Comparison of ENCODE assay signal across 8 cellular contexts in genomic region chr1:47438321-47439150, GRCh38. TPM values are rescaled to one million over a fixed set of nuclear protein-coding genes. Genes with fewer than 3 reads are reported as not detected.
A peak's percentile ranks its signal among the peaks of the same experiment; 100 is the strongest.
DNase-seq lines count a peak whose midpoint lies in the region; ATAC-seq, FAIRE-seq and TF ChIP-seq lines count a peak whose summit lies in the region.

No MANE protein-coding gene starts in this region.

- WGBS in H1 (ENCODE audit: extremely low coverage in 1 of 2, insufficient coverage in 1 of 2, insufficient read length in 1 of 2, insufficient replicate concordance in 2 of 2, low coverage in 1 of 2, low lambda C conversion rate in 2 of 2, missing lambda C conversion rate in 1 of 2), 2 experiments, result 3% methylated on average over 52 of the region's 117 CpGs; no CpG with 5 or more reads in 1 of the 2 experiments
- WGBS in sigmoid colon, 2 donors, result 1 to 3% methylated on average over 117 of the region's 117 CpGs

- no peak overlapping the region for H3K18ac ChIP-seq in H1 (ENCODE audit: extremely low read depth, low read length)

- H4K91ac ChIP-seq in H1 (replicated peaks; ENCODE audit: insufficient read length, low read length), result no peak overlapping the region

- no peaks in the 10 kb centered on the region for H3K79me1 ChIP-seq in H1 (ENCODE audit: low read depth, low read length)

- no peak overlapping the region for H2BK20ac ChIP-seq in H1 (ENCODE audit: low read length)

- TF ChIP-seq CTCF in H1 (IDR thresholded peaks at IDR 0.05; ENCODE audit: control extremely low read depth in 1 of 3, insufficient read depth in 1 of 3, low read depth in 1 of 3, low read length in 3 of 3), result no peak
- no peak for TF ChIP-seq CTCF in sigmoid colon (IDR thresholded peaks at IDR 0.05)

- no peak overlapping the region for H2BK15ac ChIP-seq in H1 (ENCODE audit: low read length)

- H4K20me1 ChIP-seq in H1 (replicated peaks in 1 of 2; ENCODE audit: control insufficient read depth in 1 of 2, insufficient read depth in 2 of 2, low read length in 2 of 2), result peaks cover 12 to 18% of the 10 kb centered on the region in 2 experiments

- H3K27ac ChIP-seq in H1 (ENCODE audit: low read depth, low read length) (no peak overlapping the region), sigmoid colon (peak overlapping the region in 1 of 4 donors; percentile 73)

- no peak for ATAC-seq in HG02642 (IDR thresholded peaks at IDR 0.05; ENCODE audit: poor library complexity, unreplicated experiment)

- intact Hi-C loops in sigmoid colon (cut with DNase I), result loop anchor here (5.0 kb wide), 2 partner anchors 106 to 246 kb away; partner anchors contain the start of genes CMPK1 and PDZK1IP1

- no peak overlapping the region for H3K23ac ChIP-seq in H1 (ENCODE audit: insufficient read length)

- H3K36me3 ChIP-seq in H1 (ENCODE audit: control insufficient read depth in 2 of 4, insufficient read depth in 4 of 4, low read length in 3 of 4) (peaks cover 0 to 10% (median 0%) of the 10 kb centered on the region in 4 experiments; a peak in 1 of 8 replicates), sigmoid colon (no peaks in the 10 kb centered on the region)

- CTCF ChIA-PET in H1 (lab: Charles Lee; ENCODE audit: partially characterized antibody), result interaction anchor here (0.6 to 8.6 kb wide), 21 partner anchors 11 to 713 kb away, joined by 3 to 140 read pairs (median 5); no protein-coding TSS in a partner anchor

- H3K4me3 ChIP-seq in H1 (ENCODE audit: extremely low read depth in 1 of 4, insufficient read depth in 2 of 4, low read depth in 3 of 4, low read length in 4 of 4) (peak overlapping the region in 2 of 4 experiments; percentile 16 to 65; a peak in 4 of 8 replicates), sigmoid colon (peak overlapping the region; percentile 46 to 66 (median 56))

- no peaks in the 10 kb centered on the region for H3K79me2 ChIP-seq in H1 (ENCODE audit: control insufficient read depth in 1 of 2, insufficient read depth in 2 of 2, low read length in 2 of 2)

- peak overlapping the region; percentile 37; the same call in 1 of the 2 replicates for H4K8ac ChIP-seq in H1 (ENCODE audit: extremely low read depth, insufficient read depth, low read length)

- H3K56ac ChIP-seq in H1 (replicated peaks; ENCODE audit: insufficient read length, low read depth, low read length), result no peak overlapping the region

- no peak overlapping the region for H2AK5ac ChIP-seq in H1 (ENCODE audit: low read depth, low read length)

- peak overlapping the region; percentile 61 to 78 for H3K4me2 ChIP-seq in H1 (ENCODE audit: insufficient read depth in 1 of 2, low read depth in 2 of 2, low read length in 2 of 2)

- H3K9me3 ChIP-seq in H1 (ENCODE audit: insufficient read depth in 2 of 2, low read depth in 1 of 2, low read length in 1 of 2) (no peaks in the 10 kb centered on the region; a peak in 1 of 4 replicates), sigmoid colon (no peaks in the 10 kb centered on the region)

- POLR2A ChIA-PET in H1 (lab: Charles Lee; ENCODE audit: partially characterized antibody), result no interaction called here

- TF ChIP-seq EP300 in H1 (IDR thresholded peaks at IDR 0.05; ENCODE audit: borderline replicate concordance in 1 of 2, low read depth in 2 of 2, low read length in 2 of 2) (no peak), sigmoid colon (IDR thresholded peaks at IDR 0.05) (no peak)

- H2BK12ac ChIP-seq in H1 (ENCODE audit: low read depth, low read length), result no peak overlapping the region

- no peak for FAIRE-seq in H1 (lab: Jason Lieb, UNC)

- peak; percentile 72 for DNase-seq in DMS53 (lab: John Stamatoyannopoulos, UW)
- DNase-seq in DMS53 treated with DMSO at 0.1 percent for 48 hours (lab: John Stamatoyannopoulos, UW; ENCODE audit: unreplicated experiment), result no peak
- peak; percentile 24 for DNase-seq in T-helper 9 cell
- peak in 1 of 2 experiments; percentile 73 for DNase-seq in H1 (ENCODE audit: low read depth in 1 of 2, low spot score in 2 of 2)
- no peak for DNase-seq in sigmoid colon
- DNase-seq in NCI-H1694 treated with DMSO at 0.1 percent for 48 hours (lab: John Stamatoyannopoulos, UW), result no peak
- DNase-seq in 8988T, result no peak

- H4K5ac ChIP-seq in H1 (ENCODE audit: insufficient read length, low read depth, low read length), result no peak overlapping the region

- H3K27me3 ChIP-seq in H1 (replicated peaks in 1 of 4; ENCODE audit: control insufficient read depth in 3 of 4, extremely low read depth in 1 of 4, insufficient read depth in 3 of 4, low read length in 3 of 4) (peaks cover 92 to 99% (median 98%) of the 10 kb centered on the region in 4 experiments), sigmoid colon (peaks cover 68 to 99% (median 93%) of the 10 kb centered on the region in 3 donors)

- H2BK5ac ChIP-seq in H1 (ENCODE audit: low read depth, low read length), result no peak overlapping the region

- TF ChIP-seq POLR2A in H1 (IDR thresholded peaks at IDR 0.05; ENCODE audit: control extremely low read depth in 1 of 2, low read depth in 2 of 2, low read length in 2 of 2), result no peak
- no peak for TF ChIP-seq POLR2A in sigmoid colon (IDR thresholded peaks at IDR 0.05)

- peaks cover 11% of the 10 kb centered on the region; the same call in 1 of the 2 replicates for H3K23me2 ChIP-seq in H1 (ENCODE audit: low read depth, low read length)

- no peak overlapping the region for H2BK120ac ChIP-seq in H1 (replicated peaks; ENCODE audit: low read depth, low read length)

- H3K4ac ChIP-seq in H1 (replicated peaks; ENCODE audit: insufficient read length, low read depth, low read length), result no peak overlapping the region

- H3K14ac ChIP-seq in H1 (ENCODE audit: insufficient read length), result no peak overlapping the region

- no peak for TF ChIP-seq RAD21 in H1 (IDR thresholded peaks at IDR 0.05 in 1 of 2, conservative IDR thresholded peaks at IDR 0.05 in 1 of 2; ENCODE audit: low read depth in 2 of 2, low read length in 2 of 2)

- H2AFZ ChIP-seq in H1 (ENCODE audit: low read length), result no peak overlapping the region

- H3K9ac ChIP-seq in H1 (replicated peaks in 1 of 4; ENCODE audit: extremely low read depth in 1 of 4, low read depth in 3 of 4, low read length in 3 of 4), result no peak overlapping the region

- H3K4me1 ChIP-seq in H1 (replicated peaks in 1 of 4; ENCODE audit: control insufficient read depth in 3 of 4, insufficient read depth in 4 of 4, low read length in 3 of 4) (peaks cover 6 to 34% (median 13%) of the 10 kb centered on the region in 4 experiments), sigmoid colon (peaks cover 0 to 48% (median 42%) of the 10 kb centered on the region in 4 donors)

TF ChIP-seq in H1, 55 proteins besides CTCF, POLR2A, EP300 and RAD21:
- TF ChIP-seq CREB1 (IDR thresholded peaks at IDR 0.05) (no peak), TAF7 (optimal IDR thresholded peaks at IDR 0.05; ENCODE audit: borderline replicate concordance, low read depth, low read length) (no peak), HDAC6 (IDR thresholded peaks at IDR 0.05; ENCODE audit: low read depth, low read length) (no peak), PHF8 (conservative IDR thresholded peaks at IDR 0.05; ENCODE audit: low read depth, low read length) (no peak), CHD2 (IDR thresholded peaks at IDR 0.05; ENCODE audit: low read length) (no peak), KDM4A (IDR thresholded peaks at IDR 0.05; ENCODE audit: low read depth, low read length, severe bottlenecking) (no peak), HDAC2 (IDR thresholded peaks at IDR 0.05; ENCODE audit: borderline replicate concordance in 1 of 2, low read depth in 2 of 2, low read length in 2 of 2) (no peak), RXRA (IDR thresholded peaks at IDR 0.05; ENCODE audit: insufficient read depth, low read depth, low read length) (no peak), JUND (IDR thresholded peaks at IDR 0.05; ENCODE audit: low read length) (no peak), SP1 (IDR thresholded peaks at IDR 0.05; ENCODE audit: low read depth, low read length) (no peak), KDM5A (IDR thresholded peaks at IDR 0.05; ENCODE audit: low read length) (no peak), GTF2F1 (IDR thresholded peaks at IDR 0.05; ENCODE audit: borderline replicate concordance, low read depth, low read length) (no peak), EZH2 (IDR thresholded peaks at IDR 0.05; ENCODE audit: low read depth, low read length, severe bottlenecking) (no peak), NRF1 (IDR thresholded peaks at IDR 0.05; ENCODE audit: low read depth, low read length) (no peak), TEAD4 (IDR thresholded peaks at IDR 0.05; ENCODE audit: low read depth, low read length) (no peak), BACH1 (IDR thresholded peaks at IDR 0.05; ENCODE audit: low read length) (no peak)
- TF ChIP-seq, protein P1, sequence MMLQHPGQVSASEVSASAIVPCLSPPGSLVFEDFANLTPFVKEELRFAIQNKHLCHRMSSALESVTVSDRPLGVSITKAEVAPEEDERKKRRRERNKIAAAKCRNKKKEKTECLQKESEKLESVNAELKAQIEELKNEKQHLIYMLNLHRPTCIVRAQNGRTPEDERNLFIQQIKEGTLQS (IDR thresholded peaks at IDR 0.05; ENCODE audit: insufficient read depth, low read depth, low read length), result no peak
TF ChIP-seq in H1: peak in this region for 0.

RNA-seq across cellular contexts. Expression of gene FOXD2, which starts 0.7 kb away (rescaled TPM):
- not detected in 2 replicates for total RNA-seq in H1 (2021; fragmentation: NEBNext Ultra II Directional; extraction: Animal tissue kit (Norgen Biotek cat#: 25700))
- not detected in 2 replicates for polyA plus RNA-seq in H1 (2011; rRNA removed)
- not detected for polyA plus RNA-seq in H1 (2011; cell fraction: cytosol; rRNA removed)
- not detected for polyA plus RNA-seq in H1 (2011; cell fraction: nucleus; rRNA removed)
- polyA plus RNA-seq in H1 (2012, experiment 1 of 2), result 0.04 TPM in 1 of 4 replicates, not detected in the others
- not detected for polyA plus RNA-seq in H1 (2012, experiment 2 of 2)
- under 0.01 TPM for polyA plus RNA-seq in H1 (2013, experiment 1 of 2)
- polyA plus RNA-seq in H1 (2013, experiment 2 of 2), result not detected
- polyA minus RNA-seq in H1 (2011; rRNA and poly(A)+ RNA removed), result 0.02 TPM in 1 of 2 replicates, not detected in the other
- polyA minus RNA-seq in H1 (2011; cell fraction: cytosol; rRNA and poly(A)+ RNA removed), result not detected
- polyA minus RNA-seq in H1 (2011; cell fraction: nucleus; rRNA and poly(A)+ RNA removed), result not detected
- under 1 TPM in 2 of 4 donors, not detected in 2; under 0.01 to 0.14 TPM for total RNA-seq in sigmoid colon
- 1 to 10 TPM; 3.0 to 4.9 (median 4.5) TPM for polyA plus RNA-seq in sigmoid colon

RNA-seq across cellular contexts. Expression of gene FOXE3, which starts 22.5 kb away (rescaled TPM):
- 0.27 TPM in 1 of 2 replicates, not detected in the other for total RNA-seq in H1 (2021; fragmentation: NEBNext Ultra II Directional; extraction: Animal tissue kit (Norgen Biotek cat#: 25700))
- polyA plus RNA-seq in H1 (2011; rRNA removed) (0.18 and 0.22 TPM in 2 replicates), sigmoid colon (under 1 TPM in 1 of 3 donors, not detected in 2; 0.15 TPM)
- polyA plus RNA-seq in H1 (2011; cell fraction: cytosol; rRNA removed), result 0.04 TPM
- 0.10 TPM for polyA plus RNA-seq in H1 (2011; cell fraction: nucleus; rRNA removed)
- 0.25 to 0.52 TPM (median 0.38 TPM) in 4 replicates for polyA plus RNA-seq in H1 (2012, experiment 1 of 2)
- polyA plus RNA-seq in H1 (2012, experiment 2 of 2), result 0.26 TPM
- polyA plus RNA-seq in H1 (2013, experiment 1 of 2), result 0.10 TPM
- polyA plus RNA-seq in H1 (2013, experiment 2 of 2), result 0.17 TPM
- 0.17 TPM in 1 of 2 replicates, not detected in the other for polyA minus RNA-seq in H1 (2011; rRNA and poly(A)+ RNA removed)
- polyA minus RNA-seq in H1 (2011; cell fraction: cytosol; rRNA and poly(A)+ RNA removed), result not detected
- polyA minus RNA-seq in H1 (2011; cell fraction: nucleus; rRNA and poly(A)+ RNA removed), result not detected
- not detected for total RNA-seq in sigmoid colon

Comparison
In these comparisons a context has a peak if more than half of its experiments do, and no peak if none do; other contexts are left out.
1. DNase-seq: peak in DMS53 (single experiment) and T-helper 9 cell (single experiment); none in DMS53 treated with DMSO at 0.1 percent for 48 hours (single experiment), sigmoid colon (single experiment), NCI-H1694 treated with DMSO at 0.1 percent for 48 hours (single experiment) and 8988T (single experiment).